In genomic region chr3:29711255-29711771, GRCh38 we compare ENCODE assay signal across 1 cellular context.
TF ChIP-seq lines count a peak whose summit lies in the region.

No MANE protein-coding gene starts in this region.

TF ChIP-seq in GM23338, 12 proteins besides CTCF, POLR2A, EP300 and RAD21 (continued from another document):
- TF ChIP-seq ZNF462 (CRISPR knock-in tag; IDR thresholded peaks at IDR 0.05), result no peak
